Comparison of ENCODE assay signal across 1 cellular context in genomic region chrX:48695524-48695875, GRCh38.
TF ChIP-seq lines count a peak whose summit lies in the region.

No MANE protein-coding gene starts in this region.

TF ChIP-seq in SK-N-SH treated with all-trans-retinoic acid at 6 μM for 48 hours, 23 proteins besides CTCF, POLR2A, EP300 and RAD21 (continued from another document):
- no peak for TF ChIP-seq TSHZ2 (CRISPR knock-in tag; IDR thresholded peaks at IDR 0.05)
- TF ChIP-seq GLIS3 (CRISPR knock-in tag; IDR thresholded peaks at IDR 0.05): no peak
- no peak for TF ChIP-seq PATZ1 (CRISPR knock-in tag; IDR thresholded peaks at IDR 0.05; ENCODE audit: borderline replicate concordance)
- no peak for TF ChIP-seq ZNF565 (CRISPR knock-in tag; conservative IDR thresholded peaks at IDR 0.05; ENCODE audit: low read depth)
- no peak for TF ChIP-seq SNAI2 (CRISPR knock-in tag; IDR thresholded peaks at IDR 0.05)
